15 cellular contexts compared by ENCODE assay signal in the genomic region with DNA sequence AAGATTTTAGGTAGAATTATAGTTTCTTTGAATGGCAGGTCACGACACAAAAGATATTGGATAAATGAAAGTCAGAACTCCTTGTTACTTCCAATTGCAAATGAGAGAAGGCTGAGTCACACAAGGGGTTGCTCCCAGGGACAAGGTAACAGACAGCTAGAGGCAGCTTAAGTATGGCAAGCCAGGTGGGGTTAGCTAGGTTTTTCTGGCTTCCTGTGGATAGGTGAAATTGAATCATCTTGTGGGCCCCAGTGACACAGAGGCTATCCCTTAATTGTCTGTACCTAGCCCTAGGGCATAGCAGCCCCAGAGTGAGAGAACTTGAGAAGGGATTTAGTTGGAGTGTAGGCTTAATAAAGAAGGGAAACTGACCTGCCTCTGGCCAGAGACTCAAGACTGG.
DNase-seq lines count a peak whose midpoint lies in the region; ATAC-seq, FAIRE-seq and TF ChIP-seq lines count a peak whose summit lies in the region.
"Had no signal": no experiment of that assay in that cellular context is flagged by ENCODE, and none has a peak within 500 bp of the region (broad histone marks: within the 10 kb centered on the region; RNA-seq: fewer than 3 reads in every experiment).

No MANE protein-coding gene starts in this region.

- TF ChIP-seq POLR2A in gastroesophageal sphincter (IDR thresholded peaks at IDR 0.05) = no peak

- no peak for TF ChIP-seq EP300 in gastroesophageal sphincter (IDR thresholded peaks at IDR 0.05)

- H3K4me1 ChIP-seq in gastroesophageal sphincter = no peaks in the 10 kb centered on the region
- H3K4me1 ChIP-seq: SJCRH30 had no signal

- WGBS in gastroesophageal sphincter (ENCODE audit: low coverage in 1 of 2), 2 donors = 100% methylated on average over 1 of the region's 1 CpG; no CpG with 5 or more reads in 1 of the 2 donors

- H3K27me3 ChIP-seq in H7 (ENCODE audit: control insufficient read depth, insufficient read depth, low read length) (no peaks in the 10 kb centered on the region), bronchial epithelial cell (ENCODE audit: control insufficient read depth, insufficient read depth, low read length) (no peaks in the 10 kb centered on the region), gastroesophageal sphincter (no peaks in the 10 kb centered on the region)
- H3K27me3 ChIP-seq: SJCRH30 had no signal

- no peak for ATAC-seq in GM18502 (IDR thresholded peaks at IDR 0.05; ENCODE audit: poor library complexity, unreplicated experiment)
- ATAC-seq in gastroesophageal sphincter = no peak

- FAIRE-seq in bronchial epithelial cell (lab: Jason Lieb, UNC) = no peak

- no peak overlapping the region for H3K27ac ChIP-seq in gastroesophageal sphincter
- H3K27ac ChIP-seq: SJCRH30 had no signal

- TF ChIP-seq CTCF in bronchial epithelial cell (IDR thresholded peaks at IDR 0.05; ENCODE audit: insufficient read depth, low read length, severe bottlenecking) = no peak
- no peak for TF ChIP-seq CTCF in gastroesophageal sphincter (IDR thresholded peaks at IDR 0.05)

- peaks cover 0 to 4% (median 0%) of the 10 kb centered on the region in 3 donors for H3K9me3 ChIP-seq in gastroesophageal sphincter

- H3K4me3 ChIP-seq in H7 (ENCODE audit: insufficient read depth, low read depth, low read length) (no peak overlapping the region), bronchial epithelial cell (ENCODE audit: low read depth, low read length) (no peak overlapping the region), gastroesophageal sphincter (no peak overlapping the region)
- H3K4me3 ChIP-seq: SJCRH30 had no signal

- no peaks in the 10 kb centered on the region for H3K36me3 ChIP-seq in H7 (replicated peaks; ENCODE audit: control insufficient read depth, insufficient read depth, low read length)
- no peaks in the 10 kb centered on the region for H3K36me3 ChIP-seq in bronchial epithelial cell (ENCODE audit: control insufficient read depth, insufficient read depth, low read length)
- no peaks in the 10 kb centered on the region for H3K36me3 ChIP-seq in gastroesophageal sphincter
- H3K36me3 ChIP-seq: SJCRH30 had no signal

- peak; percentile 4 for DNase-seq in H7
- DNase-seq in NCI-H146 treated with DMSO at 0.1 percent for 48 hours (lab: John Stamatoyannopoulos, UW; ENCODE audit: unreplicated experiment) = peak; percentile 14
- peak; percentile 65 for DNase-seq in bronchial epithelial cell (ENCODE audit: low read depth)
- peak; percentile 49 for DNase-seq in iPS-NIHi7 (ENCODE audit: extremely low spot score)
- no peak for DNase-seq in effector CD4-positive, alpha-beta T cell
- DNase-seq: HCEC 1CT, MV-4-11, NCI-H1436 treated with DMSO at 0.1 percent for 48 hours, NCI-H345, NCI-H526, OCI-M1, RPMI8226 had no signal
